ENCODE assay signal across 29 cellular contexts in the genomic region with DNA sequence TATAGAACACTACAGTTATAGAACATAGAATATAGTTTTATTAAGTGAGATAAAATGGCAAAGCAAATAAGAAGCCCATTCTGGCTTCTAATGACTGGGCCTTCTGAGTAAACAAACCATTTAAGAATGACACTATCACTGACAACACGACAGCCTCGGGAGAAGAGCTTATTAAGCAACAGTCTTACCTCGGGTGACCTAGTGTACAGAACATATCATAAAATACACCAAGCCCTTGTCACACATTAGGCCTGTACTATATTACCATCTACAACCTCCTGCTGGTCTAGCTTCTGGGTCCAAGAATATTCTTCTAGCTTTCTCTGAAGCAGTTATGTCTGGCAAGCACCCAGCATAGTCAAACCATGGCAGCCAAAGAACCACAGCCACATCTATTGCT. TPM values are rescaled to one million over a fixed set of nuclear protein-coding genes. Genes with fewer than 3 reads are reported as not detected.
DNase-seq lines count a peak whose midpoint lies in the region; ATAC-seq and TF ChIP-seq lines count a peak whose summit lies in the region.
"Had no signal": no experiment of that assay in that cellular context is flagged by ENCODE, and none has a peak within 500 bp of the region (broad histone marks: within the 10 kb centered on the region; RNA-seq: fewer than 3 reads in every experiment).

No MANE protein-coding gene starts in this region.

- intact Hi-C loops in dorsolateral prefrontal cortex (cut with DNase I), result no loop called here

- H4K91ac ChIP-seq in mesenchymal stem cell (ENCODE audit: low read length), result no peak overlapping the region

- H2AFZ ChIP-seq in mesenchymal stem cell (ENCODE audit: low read depth, low read length), result no peak overlapping the region

- H3K36me3 ChIP-seq in mesenchymal stem cell (ENCODE audit: control insufficient read depth in 1 of 2, insufficient read depth in 2 of 2, low read depth in 1 of 2, low read length in 2 of 2), result peaks cover 14 to 44% of the 10 kb centered on the region in 2 experiments

- H3K79me1 ChIP-seq in mesenchymal stem cell (replicated peaks; ENCODE audit: low read length, poor library complexity, severe bottlenecking), result peaks cover 2% of the 10 kb centered on the region

- no peak for ATAC-seq in HG03280 (IDR thresholded peaks at IDR 0.05; ENCODE audit: unreplicated experiment)
- no peak for ATAC-seq in GM18505 (IDR thresholded peaks at IDR 0.05; ENCODE audit: unreplicated experiment)

- H2BK120ac ChIP-seq in mesenchymal stem cell (ENCODE audit: low read depth, low read length), result no peak overlapping the region

- H3K4me3 ChIP-seq in mesenchymal stem cell (ENCODE audit: insufficient read depth in 1 of 2, low read depth in 1 of 2, low read length in 2 of 2) (no peak overlapping the region), dorsolateral prefrontal cortex (no peak overlapping the region)
- H3K4me3 ChIP-seq: HAP-1, sigmoid colon, upper lobe of left lung had no signal

- H3K14ac ChIP-seq in mesenchymal stem cell (ENCODE audit: low read length in 2 of 2), result no peak overlapping the region

- WGBS in mesenchymal stem cell, result 59% methylated on average over 3 of the region's 3 CpGs

- no peak for TF ChIP-seq POLR2A in GM18505 (IDR thresholded peaks at IDR 0.05; ENCODE audit: borderline replicate concordance, extremely low read depth, insufficient read depth, insufficient read length)

- no peak overlapping the region for H2BK5ac ChIP-seq in mesenchymal stem cell (ENCODE audit: low read depth, low read length, poor library complexity, severe bottlenecking)

- H3K4me2 ChIP-seq in mesenchymal stem cell (ENCODE audit: low read length, poor library complexity, severe bottlenecking), result no peak overlapping the region

- no peak overlapping the region for H2BK15ac ChIP-seq in mesenchymal stem cell (ENCODE audit: low read depth, poor library complexity, severe bottlenecking)

- DNase-seq in HuH-7 (ENCODE audit: low spot score) (peak; percentile 3), NCI-H2029 treated with DMSO at 0.1 percent for 48 hours (lab: John Stamatoyannopoulos, UW) (peak; percentile 13), mesenchymal stem cell (peak; percentile 21), dorsolateral prefrontal cortex (no peak)
- DNase-seq in activated CD8-positive, alpha-beta memory T cell treated with anti-CD3 and anti-CD28 coated beads, Interleukin-2, amount 50 U/mL, for 48 hours, result no peak
- DNase-seq: ACHN; activated CD4-positive, alpha-beta T cell treated with anti-CD3 and anti-CD28 coated beads for 48 hours; activated CD8-positive, alpha-beta memory T cell treated with anti-CD3 and anti-CD28 coated beads for 24 hours; amygdala; CD4-positive, alpha-beta memory T cell; naive B cell; NCI-H1694 treated with DMSO at 0.1 percent for 48 hours; NCI-H82; posterior cingulate gyrus; RPMI8226; sigmoid colon; stimulated activated CD4-positive, alpha-beta T cell treated with anti-CD3 and anti-CD28 coated beads, Interleukin-4, amount 100 ng/mL, for 4 hours; upper lobe of left lung had no signal

- H2BK12ac ChIP-seq in mesenchymal stem cell (ENCODE audit: low read length in 2 of 2), result no peak overlapping the region

- H3K23ac ChIP-seq in mesenchymal stem cell (ENCODE audit: low read length in 2 of 2), result no peak overlapping the region

- no peak overlapping the region for H3K18ac ChIP-seq in mesenchymal stem cell (ENCODE audit: low read depth in 1 of 2, low read length in 2 of 2)

- no peak overlapping the region for H3K9ac ChIP-seq in mesenchymal stem cell (ENCODE audit: low read length)

- H2AK5ac ChIP-seq in mesenchymal stem cell (ENCODE audit: low read length, severe bottlenecking), result no peak overlapping the region

- no peak overlapping the region for H4K8ac ChIP-seq in mesenchymal stem cell (ENCODE audit: low read length)

- no peaks in the 10 kb centered on the region for H3K4me1 ChIP-seq in mesenchymal stem cell (ENCODE audit: control insufficient read depth, insufficient read depth, low read depth, low read length)
- H3K4me1 ChIP-seq: HAP-1 had no signal

- TF ChIP-seq CTCF in VCaP (conservative IDR thresholded peaks at IDR 0.05) (no peak), dorsolateral prefrontal cortex (IDR thresholded peaks at IDR 0.05 in 54 of 56, conservative IDR thresholded peaks at IDR 0.05 in 2 of 56; ENCODE audit: low read depth in 1 of 56, partially characterized antibody in 56 of 56) (no peak)

- no peak overlapping the region for H3K4ac ChIP-seq in mesenchymal stem cell (ENCODE audit: low read depth in 1 of 2, low read length in 2 of 2)

- no peaks in the 10 kb centered on the region for H3K9me3 ChIP-seq in mesenchymal stem cell (ENCODE audit: control insufficient read depth, low read length)
- H3K9me3 ChIP-seq: HAP-1, neutrophil, sigmoid colon, upper lobe of left lung had no signal

- H3K27me3 ChIP-seq in mesenchymal stem cell (ENCODE audit: control insufficient read depth in 1 of 2, insufficient read depth in 1 of 2, low read length in 2 of 2) (no peaks in the 10 kb centered on the region), dorsolateral prefrontal cortex (no peaks in the 10 kb centered on the region)
- H3K27me3 ChIP-seq: neutrophil, sigmoid colon, upper lobe of left lung had no signal

- H3K27ac ChIP-seq in VCaP (peak overlapping the region; percentile 66), mesenchymal stem cell (ENCODE audit: low read length, poor library complexity, severe bottlenecking) (no peak overlapping the region), dorsolateral prefrontal cortex (no peak overlapping the region)
- H3K27ac ChIP-seq: neutrophil, sigmoid colon, upper lobe of left lung had no signal

RNA-seq across cellular contexts. Expression of a gene that starts 32.0 kb away (rescaled TPM):
- polyA plus RNA-seq in mesenchymal stem cell (2013, experiment 1 of 2), result 17.8 TPM
- polyA plus RNA-seq in mesenchymal stem cell (2013, experiment 2 of 2), result 17.9 TPM
- 10 to 100 TPM; 22.1 to 58.2 (median 37.5) TPM for total RNA-seq in dorsolateral prefrontal cortex

RNA-seq across cellular contexts. Expression of a gene that starts 37.1 kb away (rescaled TPM):
- polyA plus RNA-seq in mesenchymal stem cell (2013, experiment 1 of 2), result not detected
- polyA plus RNA-seq in mesenchymal stem cell (2013, experiment 2 of 2), result not detected
- total RNA-seq in dorsolateral prefrontal cortex, result 1 to 10 TPM in 73 of 120 experiments, under 1 TPM in 47; 0.18 to 3.0 (median 1.2) TPM
- total RNA-seq: chondrocyte, endothelial cell of umbilical vein, fibroblast of lung, mesothelial cell of epicardium, OCI-LY7, SK-MEL-5 had no signal
- polyA plus RNA-seq: endothelial cell of umbilical vein had no signal

Comparison
In these comparisons a context has a peak if more than half of its experiments do, and no peak if none do; other contexts are left out.
1. DNase-seq: peak in HuH-7 (single experiment), NCI-H2029 treated with DMSO at 0.1 percent for 48 hours (single experiment) and mesenchymal stem cell (single experiment); none in activated CD8-positive, alpha-beta memory T cell treated with anti-CD3 and anti-CD28 coated beads, Interleukin-2, amount 50 U/mL, for 48 hours (single experiment) and dorsolateral prefrontal cortex (0 of 10).